In genomic region chr5:161850491-161850890, GRCh38 we compare ENCODE assay signal across 31 cellular contexts. TPM values are rescaled to one million over a fixed set of nuclear protein-coding genes. Genes with fewer than 3 reads are reported as not detected.
"Had no signal": no experiment of that assay in that cellular context is flagged by ENCODE, and none has a peak within 500 bp of the region (broad histone marks: within the 10 kb centered on the region; RNA-seq: fewer than 3 reads in every experiment).

No MANE protein-coding gene starts in this region.

- H3K36me3 Mint-ChIP-seq: memory B cell, mesothelial cell of epicardium, naive B cell, neural progenitor cell had no signal

- DNase-seq: dermis blood vessel endothelial cell; effector memory CD8-positive, alpha-beta T cell; kidney; mucosa of descending colon; naive B cell; stimulated activated CD4-positive, alpha-beta T cell treated with anti-CD3 and anti-CD28 coated beads, Interleukin-12 subunit alpha, Interleukin-12 subunit beta, amount 100 ng/mL, for 4 hours; stimulated activated CD4-positive, alpha-beta T cell treated with anti-CD3 and anti-CD28 coated beads, Interleukin-1b, Interleukin-23, amount 100 ng/mL, for 48 hours; stimulated activated CD4-positive, alpha-beta T cell treated with anti-CD3 and anti-CD28 coated beads, Interleukin-4, amount 100 ng/mL, for 1 hour; stimulated activated CD8-positive, alpha-beta memory T cell treated with anti-CD3 and anti-CD28 coated beads, Interleukin-4, amount 100 ng/mL, for 48 hours; stimulated activated naive CD4-positive, alpha-beta T cell; stimulated activated naive CD8-positive, alpha-beta T cell treated with anti-CD3 and anti-CD28 coated beads, Interleukin-15, amount 100 ng/mL, for 72 hours; transverse colon; upper lobe of right lung; uterus had no signal

- H3K36me3 ChIP-seq: neural progenitor cell, right atrium auricular region, suprapubic skin, transverse colon, upper lobe of right lung, uterus had no signal

- H3K4me3 Mint-ChIP-seq: effector memory CD8-positive, alpha-beta T cell; memory B cell; mesothelial cell of epicardium; naive B cell; natural killer cell treated with Interleukin-12 subunit alpha and Interleukin-12 subunit beta and Interleukin-15 and Interleukin-18, amount 100 ng/mL, for 72 hours; neural progenitor cell; stimulated activated naive CD8-positive, alpha-beta T cell treated with anti-CD3 and anti-CD28 coated beads, Interleukin-15, amount 100 ng/mL, for 72 hours had no signal

- H3K79me2 ChIP-seq: parathyroid adenoma had no signal

- H3K27ac ChIP-seq: coronary artery, neural progenitor cell, parathyroid adenoma, right atrium auricular region, suprapubic skin, transverse colon, upper lobe of right lung, uterus had no signal

- H3K4me1 Mint-ChIP-seq: memory B cell; naive B cell; stimulated activated naive CD8-positive, alpha-beta T cell treated with anti-CD3 and anti-CD28 coated beads, Interleukin-15, amount 100 ng/mL, for 72 hours had no signal

- H2AFZ ChIP-seq: neural progenitor cell, parathyroid adenoma had no signal

- H3K9me3 Mint-ChIP-seq: effector memory CD8-positive, alpha-beta T cell; memory B cell; mesothelial cell of epicardium; neural progenitor cell had no signal

- H3K4me1 ChIP-seq: parathyroid adenoma, upper lobe of right lung, uterus had no signal

- H3K27me3 Mint-ChIP-seq: effector memory CD8-positive, alpha-beta T cell had no signal

- ATAC-seq: effector memory CD8-positive, alpha-beta T cell; left lobe of liver; mucosa of descending colon; natural killer cell treated with Interleukin-12 subunit alpha and Interleukin-12 subunit beta and Interleukin-15 and Interleukin-18, amount 100 ng/mL, for 72 hours; sciatic nerve; stimulated activated naive CD8-positive, alpha-beta T cell treated with anti-CD3 and anti-CD28 coated beads, Interleukin-15, amount 100 ng/mL, for 72 hours; upper lobe of right lung had no signal

- H3K4me2 ChIP-seq: neural progenitor cell, smooth muscle cell had no signal

- H3K4me3 ChIP-seq: coronary artery, lung, mucosa of descending colon, neural progenitor cell, right atrium auricular region, smooth muscle cell, suprapubic skin, transverse colon, upper lobe of right lung, uterus had no signal

- H3K27ac Mint-ChIP-seq: effector memory CD8-positive, alpha-beta T cell; memory B cell; mesothelial cell of epicardium; naive B cell; natural killer cell treated with Interleukin-12 subunit alpha and Interleukin-12 subunit beta and Interleukin-15 and Interleukin-18, amount 100 ng/mL, for 72 hours; neural progenitor cell; progenitor cell of endocrine pancreas; stimulated activated naive CD8-positive, alpha-beta T cell treated with anti-CD3 and anti-CD28 coated beads, Interleukin-15, amount 100 ng/mL, for 72 hours had no signal

RNA-seq across cellular contexts. Expression of gene GABRA1, which starts 2.6 kb away (rescaled TPM):
- total RNA-seq: dermis blood vessel endothelial cell; fibroblast of villous mesenchyme; kidney; left lobe of liver; liver; mesothelial cell of epicardium; mucosa of descending colon; natural killer cell treated with Interleukin-12 subunit alpha and Interleukin-12 subunit beta and Interleukin-15 and Interleukin-18, amount 100 ng/mL, for 72 hours; osteoblast; right atrium auricular region; sciatic nerve; smooth muscle cell; suprapubic skin; upper lobe of right lung had no signal
- polyA plus RNA-seq: esophagus, liver, lung had no signal
